ENCODE assay signal across 35 cellular contexts in genomic region chr4:89773793-89774192, GRCh38.
"Had no signal": no experiment of that assay in that cellular context is flagged by ENCODE, and none has a peak within 500 bp of the region (broad histone marks: within the 10 kb centered on the region; RNA-seq: fewer than 3 reads in every experiment).

No MANE protein-coding gene starts in this region.

- H3K4me1 Mint-ChIP-seq: activated B cell treated with CpG ODN at 0.5 μM for 24 hours; activated CD4-positive, alpha-beta T cell treated with anti-CD3 and anti-CD28 coated beads, Interleukin-2, amount 10 ng/mL, durations not matched to agents 24 days and 14 days; activated naive CD8-positive, alpha-beta T cell treated with anti-CD3 and anti-CD28 coated beads for 36 hours; activated T-helper 17 cell treated with anti-CD3 and anti-CD28 coated beads, Interleukin-2, amount 50 U/mL, for 72 hours had no signal

- H3K27me3 ChIP-seq: adrenal gland, body of pancreas, brain microvascular endothelial cell, breast epithelium had no signal

- H3K9me3 Mint-ChIP-seq: T-helper 1 cell treated with Interleukin-12 subunit alpha and Interleukin-12 subunit beta and Interleukin-4 antibody, amounts not matched to agents 30 μg/mL and 1 μg/mL, for 36 hours had no signal

- H3K36me3 Mint-ChIP-seq: activated CD4-positive, alpha-beta memory T cell treated with anti-CD3 and anti-CD28 coated beads for 36 hours had no signal

- H3K36me3 ChIP-seq: adrenal gland, brain microvascular endothelial cell, breast epithelium had no signal

- DNase-seq: activated B cell treated with CpG ODN at 0.5 μM for 24 hours; activated CD4-positive, alpha-beta memory T cell treated with anti-CD3 and anti-CD28 coated beads for 36 hours; activated CD4-positive, alpha-beta T cell treated with anti-CD3 and anti-CD28 coated beads for 4 hours; activated CD4-positive, alpha-beta T cell treated with anti-CD3 and anti-CD28 coated beads, Interleukin-2, amount 10 ng/mL, durations not matched to agents 24 days and 14 days; activated CD4-positive, alpha-beta T cell treated with anti-CD3 and anti-CD28 coated beads, Interleukin-2, amount 50 U/mL, for 1 hour; activated CD4-positive, alpha-beta T cell treated with anti-CD3 and anti-CD28 coated beads, Interleukin-2, amount 50 U/mL, for 4 hours; activated CD4-positive, CD25-positive, alpha-beta regulatory T cell treated with anti-CD3 and anti-CD28 coated beads, Interleukin-2, amount 50 U/mL, for 72 hours; activated CD8-positive, alpha-beta memory T cell treated with anti-CD3 and anti-CD28 coated beads, Interleukin-2, amount 50 U/mL, for 4 hours; activated CD8-positive, alpha-beta T cell treated with anti-CD3 and anti-CD28 coated beads for 36 hours; activated effector memory CD4-positive, alpha-beta T cell treated with anti-CD3 and anti-CD28 coated beads, Interleukin-2, amount 50 U/mL, for 16 hours; activated gamma-delta T cell treated with Interleukin-2 at 50 U/mL for 16 hours; activated naive CD4-positive, alpha-beta T cell; activated naive CD4-positive, alpha-beta T cell treated with anti-CD3 and anti-CD28 coated beads for 36 hours; activated naive CD4-positive, alpha-beta T cell treated with anti-CD3 and anti-CD28 coated beads, Interleukin-2, amount 50 U/mL, for 16 hours; activated naive CD8-positive, alpha-beta T cell treated with anti-CD3 and anti-CD28 coated beads for 36 hours; activated T-cell treated with anti-CD3 and anti-CD28 coated beads for 4 hours; activated T-cell treated with anti-CD3 and anti-CD28 coated beads, Interleukin-2, amount 50 U/mL, for 1 hour; activated T-cell treated with anti-CD3 and anti-CD28 coated beads, Interleukin-2, amount 50 U/mL, for 4 hours; activated T-cell treated with anti-CD3 and anti-CD28 coated beads, Interleukin-2, amount 50 U/mL, for 72 hours; adrenal gland; amniotic stem cell; aorta; body of pancreas; brain microvascular endothelial cell; central memory CD4-positive, alpha-beta T cell; T-helper 2 cell; T-helper 9 cell had no signal

- H3K27ac ChIP-seq: adrenal gland, body of pancreas, brain microvascular endothelial cell, breast epithelium, VCaP had no signal

- H3K27ac Mint-ChIP-seq: activated B cell treated with CpG ODN at 0.5 μM for 24 hours; activated CD4-positive, alpha-beta memory T cell treated with anti-CD3 and anti-CD28 coated beads for 36 hours; activated CD4-positive, alpha-beta T cell treated with anti-CD3 and anti-CD28 coated beads, Interleukin-2, amount 10 ng/mL, durations not matched to agents 24 days and 14 days; activated CD8-positive, alpha-beta T cell treated with anti-CD3 and anti-CD28 coated beads for 36 hours; activated naive CD4-positive, alpha-beta T cell treated with anti-CD3 and anti-CD28 coated beads for 36 hours; activated naive CD4-positive, alpha-beta T cell treated with anti-CD3 and anti-CD28 coated beads, Interleukin-2, amount 50 U/mL, for 72 hours; activated naive CD8-positive, alpha-beta T cell treated with anti-CD3 and anti-CD28 coated beads for 36 hours; activated T-cell treated with anti-CD3 and anti-CD28 coated beads, Interleukin-2, amount 50 U/mL, for 72 hours; activated T-helper 1 cell treated with anti-CD3 and anti-CD28 coated beads, Interleukin-12 subunit alpha, Interleukin-12 subunit beta, Interleukin-2, Interleukin-4 antibody, amounts not matched to agents 30 ng/mL and 10 ng/mL and 1 ng/mL, durations not matched to agents 14 hours and 24 hours and 36 hours; activated T-helper 17 cell treated with anti-CD3 and anti-CD28 coated beads, Interleukin-2, amount 50 U/mL, for 72 hours; T-helper 1 cell treated with Interleukin-12 subunit alpha and Interleukin-12 subunit beta and Interleukin-4 antibody, amounts not matched to agents 30 μg/mL and 1 μg/mL, for 36 hours; T-helper 2 cell treated with Interferon-gamma antibody and Interleukin-4, amounts not matched to agents 5 μg/mL and 100 μg/mL, for 36 hours had no signal

- H3K4me3 Mint-ChIP-seq: activated B cell treated with CpG ODN at 0.5 μM for 24 hours; activated CD4-positive, alpha-beta memory T cell treated with anti-CD3 and anti-CD28 coated beads for 36 hours; activated CD4-positive, alpha-beta T cell treated with anti-CD3 and anti-CD28 coated beads, Interleukin-2, amount 10 ng/mL, durations not matched to agents 24 days and 14 days; activated CD8-positive, alpha-beta T cell treated with anti-CD3 and anti-CD28 coated beads for 36 hours; activated naive CD4-positive, alpha-beta T cell treated with anti-CD3 and anti-CD28 coated beads for 36 hours; activated naive CD8-positive, alpha-beta T cell treated with anti-CD3 and anti-CD28 coated beads for 36 hours; activated T-cell treated with anti-CD3 and anti-CD28 coated beads, Interleukin-2, amount 50 U/mL, for 4 hours; activated T-cell treated with anti-CD3 and anti-CD28 coated beads, Interleukin-2, amount 50 U/mL, for 72 hours; activated T-helper 1 cell treated with anti-CD3 and anti-CD28 coated beads, Interleukin-12 subunit alpha, Interleukin-12 subunit beta, Interleukin-2, Interleukin-4 antibody, amounts not matched to agents 30 ng/mL and 10 ng/mL and 1 ng/mL, durations not matched to agents 14 hours and 24 hours and 36 hours; activated T-helper 17 cell treated with anti-CD3 and anti-CD28 coated beads, Interleukin-2, amount 50 U/mL, for 72 hours; T-helper 1 cell treated with Interleukin-12 subunit alpha and Interleukin-12 subunit beta and Interleukin-4 antibody, amounts not matched to agents 30 μg/mL and 1 μg/mL, for 36 hours; T-helper 2 cell treated with Interferon-gamma antibody and Interleukin-4, amounts not matched to agents 5 μg/mL and 100 μg/mL, for 36 hours had no signal

- H3K9me3 ChIP-seq: adrenal gland, body of pancreas, breast epithelium had no signal

- H3K4me1 ChIP-seq: adrenal gland, body of pancreas, breast epithelium had no signal

- ATAC-seq: activated CD8-positive, alpha-beta T cell treated with anti-CD3 and anti-CD28 coated beads for 36 hours; activated naive CD4-positive, alpha-beta T cell treated with anti-CD3 and anti-CD28 coated beads, Interleukin-2, amount 50 U/mL, for 72 hours; activated T-cell treated with anti-CD3 and anti-CD28 coated beads, Interleukin-2, amount 50 U/mL, for 4 hours; activated T-cell treated with anti-CD3 and anti-CD28 coated beads, Interleukin-2, amount 50 U/mL, for 72 hours; activated T-helper 17 cell treated with anti-CD3 and anti-CD28 coated beads, Interleukin-2, amount 50 U/mL, for 72 hours; body of pancreas had no signal

- H3K4me3 ChIP-seq: adrenal gland, body of pancreas, breast epithelium had no signal

- FAIRE-seq: astrocyte had no signal

- H3K27me3 Mint-ChIP-seq: activated B cell treated with CpG ODN at 0.5 μM for 24 hours had no signal
